8 cellular contexts compared by ENCODE assay signal in genomic region chr21:43718872-43719747, GRCh38. TPM values are rescaled to one million over a fixed set of nuclear protein-coding genes. Genes with fewer than 3 reads are reported as not detected.
DNase-seq lines count a peak whose midpoint lies in the region; ATAC-seq and TF ChIP-seq lines count a peak whose summit lies in the region.

PDXK (plus strand) TSS chr21:43719129; CDS start chr21:43719295, 166 bp downstream.

- peak within 1 kb of the TSS; percentile 69 to 96 for H3K27ac Mint-ChIP-seq in stimulated activated naive CD8-positive, alpha-beta T cell treated with anti-CD3 and anti-CD28 coated beads, Interleukin-15, amount 100 ng/mL, for 72 hours

- no peaks in the 10 kb centered on the region for H3K79me2 ChIP-seq in neural cell (replicated peaks; ENCODE audit: insufficient read depth, low read length)

- no peaks in the 10 kb centered on the region for H4K20me1 ChIP-seq in neural cell (ENCODE audit: insufficient read depth)

- no peaks in the 10 kb centered on the region for H3K9me3 Mint-ChIP-seq in stimulated activated naive CD8-positive, alpha-beta T cell treated with anti-CD3 and anti-CD28 coated beads, Interleukin-15, amount 100 ng/mL, for 72 hours

- H3K27me3 ChIP-seq in neural cell (ENCODE audit: insufficient read depth, low read depth, low read length), result no peaks in the 10 kb centered on the region

- H3K4me3 ChIP-seq in fibroblast of the aortic adventitia (ENCODE audit: low read depth, low read length) (peak within 1 kb of the TSS; percentile 93), neural cell (ENCODE audit: low read length) (peak within 1 kb of the TSS; percentile 92)

- POLR2A ChIA-PET in RWPE1 (lab: Yijun Ruan, JAX; ENCODE audit: low non-redundant PET), result no interaction called here

- peaks cover 65% of the 10 kb centered on the region for H3K4me1 Mint-ChIP-seq in stimulated activated naive CD8-positive, alpha-beta T cell treated with anti-CD3 and anti-CD28 coated beads, Interleukin-15, amount 100 ng/mL, for 72 hours

- peak within 1 kb of the TSS; percentile 84 for H3K4me2 ChIP-seq in neural cell (ENCODE audit: low read length)

- H3K9ac ChIP-seq in neural cell (ENCODE audit: low read length), result peak within 1 kb of the TSS; percentile 75

- peak; percentile 74 for DNase-seq in DMS53 treated with DMSO at 0.1 percent for 48 hours (lab: John Stamatoyannopoulos, UW; ENCODE audit: unreplicated experiment)
- DNase-seq in HuH-7.5 (ENCODE audit: low spot score), result peak; percentile 65
- DNase-seq in RWPE1 (ENCODE audit: low spot score), result peak; percentile 79
- DNase-seq in activated effector memory CD4-positive, alpha-beta T cell treated with anti-CD3 and anti-CD28 coated beads, Interleukin-2, amount 50 U/mL, for 16 hours, result peak; percentile 91
- DNase-seq in fibroblast of the aortic adventitia (ENCODE audit: low read depth), result peak; percentile 69
- DNase-seq in stimulated activated naive CD8-positive, alpha-beta T cell treated with anti-CD3 and anti-CD28 coated beads, Interleukin-15, amount 100 ng/mL, for 72 hours, result peak; percentile 79 to 81

- ATAC-seq in GM21515 (IDR thresholded peaks at IDR 0.05; ENCODE audit: unreplicated experiment), result peak; percentile 65
- ATAC-seq in stimulated activated naive CD8-positive, alpha-beta T cell treated with anti-CD3 and anti-CD28 coated beads, Interleukin-15, amount 100 ng/mL, for 72 hours, result peak; percentile 83

- TF ChIP-seq EP300 in neural cell (conservative IDR thresholded peaks at IDR 0.05; ENCODE audit: poor library complexity, severe bottlenecking), result peak; percentile 43

- H3K36me3 ChIP-seq in neural cell (ENCODE audit: insufficient read depth, low read length), result no peaks in the 10 kb centered on the region

- CTCF ChIA-PET in RWPE1 (lab: Yijun Ruan, JAX), result interaction anchor here (0.7 kb wide), 1 partner anchor 10 kb away, joined by 4 read pairs; no protein-coding TSS in a partner anchor

- H3K4me3 Mint-ChIP-seq in stimulated activated naive CD8-positive, alpha-beta T cell treated with anti-CD3 and anti-CD28 coated beads, Interleukin-15, amount 100 ng/mL, for 72 hours, result peak within 1 kb of the TSS; percentile 82 to 89

- H3K9me3 ChIP-seq in neural cell (ENCODE audit: low read length), result no peaks in the 10 kb centered on the region

- H3K27ac ChIP-seq in RWPE1 (peak within 1 kb of the TSS; percentile 99), neural cell (ENCODE audit: low read length) (peak within 1 kb of the TSS; percentile 53)

- no peaks in the 10 kb centered on the region for H3K9me2 ChIP-seq in neural cell (ENCODE audit: insufficient read depth, low read length)

- 0 out of 2 replicates have a peak, but pooled peaks have one; percentile 16 for TF ChIP-seq CTCF in RWPE1 (conservative IDR thresholded peaks at IDR 0.05; ENCODE audit: low read depth)
- TF ChIP-seq CTCF in fibroblast of the aortic adventitia (IDR thresholded peaks at IDR 0.05; ENCODE audit: insufficient read depth, low read length), result no peak
- no peak for TF ChIP-seq CTCF in neural cell (IDR thresholded peaks at IDR 0.05; ENCODE audit: poor library complexity, severe bottlenecking)

- H3K27me3 Mint-ChIP-seq in stimulated activated naive CD8-positive, alpha-beta T cell treated with anti-CD3 and anti-CD28 coated beads, Interleukin-15, amount 100 ng/mL, for 72 hours, result peaks cover 32% of the 10 kb centered on the region

- peak within 1 kb of the TSS; percentile 45 for H2AFZ ChIP-seq in neural cell (ENCODE audit: low read depth, low read length)

- no peaks in the 10 kb centered on the region for H3F3A ChIP-seq in neural cell (ENCODE audit: insufficient read depth, low read length, poor library complexity, severe bottlenecking)

- peak; percentile 25 for TF ChIP-seq RAD21 in neural cell (conservative IDR thresholded peaks at IDR 0.05)

TF ChIP-seq in neural cell, 6 proteins besides CTCF, POLR2A, EP300 and RAD21:
- TF ChIP-seq EZH2 (IDR thresholded peaks at IDR 0.05; ENCODE audit: borderline replicate concordance, insufficient read depth, low read length, poor library complexity, severe bottlenecking) (no peak), MXI1 (conservative IDR thresholded peaks at IDR 0.05; ENCODE audit: poor library complexity, severe bottlenecking) (peak; percentile 68), TAF1 (IDR thresholded peaks at IDR 0.05; ENCODE audit: low read depth) (peak; percentile 55), SMC3 (conservative IDR thresholded peaks at IDR 0.05; ENCODE audit: poor library complexity) (peak; percentile 21), POLR2AphosphoS5 (IDR thresholded peaks at IDR 0.05) (no peak), REST (IDR thresholded peaks at IDR 0.05; ENCODE audit: borderline replicate concordance) (peak; percentile 67)

RNA-seq across cellular contexts. Expression of gene PDXK, which starts in this region (rescaled TPM):
- 69.4 and 105 TPM in 2 replicates for total RNA-seq in fibroblast of the aortic adventitia (ENCODE audit: low replicate concordance)
- polyA plus RNA-seq in neural cell, result 22.8 and 32.0 TPM in 2 replicates
- 20.5 and 27.8 TPM in 2 replicates for polyA minus RNA-seq in neural cell

Comparison
In these comparisons a context has a peak if more than half of its experiments do, and no peak if none do; other contexts are left out.
1. Peak in every context shown above with its lines: DNase-seq, ATAC-seq, H3K4me3 ChIP-seq and H3K27ac ChIP-seq.